In genomic region chr7:44066111-44066460, GRCh38 we compare ENCODE assay signal across 9 cellular contexts. TPM values are rescaled to one million over a fixed set of nuclear protein-coding genes. Genes with fewer than 3 reads are reported as not detected.
DNase-seq lines count a peak whose midpoint lies in the region; ATAC-seq and TF ChIP-seq lines count a peak whose summit lies in the region.
"Had no signal": no experiment of that assay in that cellular context is flagged by ENCODE, and none has a peak within 500 bp of the region (broad histone marks: within the 10 kb centered on the region; RNA-seq: fewer than 3 reads in every experiment).

No MANE protein-coding gene starts in this region.

- no peak overlapping the region for H3K4me2 ChIP-seq in DND-41 (ENCODE audit: insufficient read depth, low read length)
- peak overlapping the region; percentile 41 for H3K4me2 ChIP-seq in neuronal stem cell (ENCODE audit: insufficient read depth, low read length, poor library complexity, severe bottlenecking)

- no peak overlapping the region for H3K27ac ChIP-seq in DND-41 (ENCODE audit: low read length)
- H3K27ac ChIP-seq in coronary artery: peak overlapping the region in 1 of 2 donors; percentile 19
- peak overlapping the region; percentile 67 for H3K27ac ChIP-seq in neuronal stem cell (replicated peaks; ENCODE audit: low read length)

- H2BK12ac ChIP-seq in neuronal stem cell (ENCODE audit: low read length): no peak overlapping the region

- H2AK5ac ChIP-seq in neuronal stem cell (ENCODE audit: low read depth, low read length): no peak overlapping the region

- H3K9ac ChIP-seq in DND-41 (ENCODE audit: low read depth, low read length) (no peak overlapping the region), neuronal stem cell (ENCODE audit: low read depth, low read length, poor library complexity) (no peak overlapping the region)

- H2BK15ac ChIP-seq in neuronal stem cell (ENCODE audit: low read length): peak overlapping the region; percentile 0

- no peaks in the 10 kb centered on the region for H3K4me1 ChIP-seq in DND-41 (ENCODE audit: insufficient read depth, low read length)
- peaks cover 19 to 24% of the 10 kb centered on the region in 2 donors for H3K4me1 ChIP-seq in neuronal stem cell (ENCODE audit: control insufficient read depth in 2 of 2, insufficient read depth in 1 of 2, low read depth in 1 of 2, low read length in 2 of 2)

- ATAC-seq in DND-41 (ENCODE audit: insufficient read depth, low read depth): peak; percentile 4; the same call in 2 of the 3 replicates
- no peak for ATAC-seq in GM19455 (IDR thresholded peaks at IDR 0.05; ENCODE audit: unreplicated experiment)
- no peak for ATAC-seq in HG03565 (IDR thresholded peaks at IDR 0.05; ENCODE audit: unreplicated experiment)

- no peak overlapping the region for H3K23ac ChIP-seq in neuronal stem cell (ENCODE audit: low read depth, low read length, poor library complexity)

- peak overlapping the region; percentile 97 for H2BK5ac ChIP-seq in neuronal stem cell (ENCODE audit: low read length)

- H3K9me3 Mint-ChIP-seq in IgD-negative memory B cell: no peaks in the 10 kb centered on the region
- H3K9me3 Mint-ChIP-seq: immature natural killer cell had no signal

- peaks cover 6% of the 10 kb centered on the region for H4K20me1 ChIP-seq in DND-41 (ENCODE audit: insufficient read depth, low read length)

- H3K27me3 Mint-ChIP-seq in IgD-negative memory B cell: no peaks in the 10 kb centered on the region

- TF ChIP-seq CTCF in DND-41 (IDR thresholded peaks at IDR 0.05; ENCODE audit: borderline replicate concordance, extremely low read depth, low read length, poor library complexity, severe bottlenecking) (no peak), coronary artery (IDR thresholded peaks at IDR 0.05) (no peak)

- H3K36me3 Mint-ChIP-seq in IgD-negative memory B cell: peaks cover 1% of the 10 kb centered on the region

- H3K9me3 ChIP-seq in DND-41 (ENCODE audit: insufficient read depth, low read length, severe bottlenecking) (no peaks in the 10 kb centered on the region), neuronal stem cell (replicated peaks in 1 of 2; ENCODE audit: control insufficient read depth in 2 of 2, insufficient read depth in 1 of 2, low read depth in 1 of 2, low read length in 2 of 2) (no peaks in the 10 kb centered on the region)

- peak overlapping the region; percentile 55 for H3K18ac ChIP-seq in neuronal stem cell (ENCODE audit: low read length)

- H2AFZ ChIP-seq in DND-41 (ENCODE audit: low read depth, low read length) (no peak overlapping the region), neuronal stem cell (ENCODE audit: low read length) (peak overlapping the region; percentile 84)

- DNase-seq in DND-41: no peak
- DNase-seq in coronary artery (ENCODE audit: low spot score): peak; percentile 71
- DNase-seq in neuronal stem cell (ENCODE audit: low spot score): no peak
- DNase-seq in AG08396 (ENCODE audit: low spot score): no peak
- DNase-seq: activated naive CD4-positive, alpha-beta T cell treated with anti-CD3 and anti-CD28 coated beads, Interleukin-2, amount 50 U/mL, for 16 hours; immature natural killer cell had no signal

- no peak overlapping the region for H3K4ac ChIP-seq in neuronal stem cell (ENCODE audit: low read length)

- H3K36me3 ChIP-seq in DND-41 (ENCODE audit: insufficient read depth, low read length) (peaks cover 16% of the 10 kb centered on the region), neuronal stem cell (replicated peaks in 1 of 2; ENCODE audit: control insufficient read depth in 2 of 2, insufficient read depth in 2 of 2, low read length in 2 of 2) (peaks cover 6 to 18% of the 10 kb centered on the region in 2 donors)

- H4K8ac ChIP-seq in neuronal stem cell (ENCODE audit: low read depth, low read length): no peak overlapping the region

- WGBS in neuronal stem cell (ENCODE audit: extremely low coverage in 2 of 2, insufficient read length in 2 of 2, insufficient replicate concordance in 1 of 2), 2 donors: no CpG with 5 or more reads among the region's 6 CpGs

- H3K4me3 ChIP-seq in DND-41 (ENCODE audit: low read depth in 1 of 2, low read length in 2 of 2) (no peak overlapping the region), coronary artery (no peak overlapping the region), neuronal stem cell (ENCODE audit: low read length in 2 of 2) (no peak overlapping the region)

- H3K14ac ChIP-seq in neuronal stem cell (ENCODE audit: low read length): no peak overlapping the region

- peaks cover 18 to 43% (median 40%) of the 10 kb centered on the region in 3 donors for H3K4me1 Mint-ChIP-seq in IgD-negative memory B cell

- peaks cover 4% of the 10 kb centered on the region for H3K79me1 ChIP-seq in neuronal stem cell (ENCODE audit: low read depth, low read length)

- H3K27me3 ChIP-seq in DND-41 (ENCODE audit: insufficient read depth, low read length, poor library complexity): no peaks in the 10 kb centered on the region
- H3K27me3 ChIP-seq in neuronal stem cell (ENCODE audit: control insufficient read depth in 3 of 3, insufficient read depth in 3 of 3, low read depth in 1 of 3, low read length in 3 of 3): no peaks in the 10 kb centered on the region

- H3K79me2 ChIP-seq in DND-41 (ENCODE audit: insufficient read depth, low read length): no peaks in the 10 kb centered on the region

- H3K27ac Mint-ChIP-seq in IgD-negative memory B cell: peak overlapping the region; percentile 53 to 82 (median 79)

- H3K4me3 Mint-ChIP-seq in IgD-negative memory B cell: peak overlapping the region in 1 of 4 donors; percentile 63
- H3K4me3 Mint-ChIP-seq: immature natural killer cell had no signal

- no peak overlapping the region for H4K91ac ChIP-seq in neuronal stem cell (ENCODE audit: low read depth, low read length, poor library complexity)

- H2BK120ac ChIP-seq in neuronal stem cell (ENCODE audit: low read depth, low read length): no peak overlapping the region

RNA-seq across cellular contexts. Expression of gene PGAM2, which starts 0.7 kb away (rescaled TPM):
- not detected for polyA plus RNA-seq in IgD-negative memory B cell
- polyA plus RNA-seq in neuronal stem cell (2013, experiment 1 of 2): 17.7 TPM
- polyA plus RNA-seq in neuronal stem cell (2013, experiment 2 of 2): 17.9 TPM
- polyA plus RNA-seq: immature natural killer cell had no signal

RNA-seq across cellular contexts. Expression of gene POLM, which starts 16.2 kb away (rescaled TPM):
- polyA plus RNA-seq in IgD-negative memory B cell: 42.0 TPM
- 9.9 TPM for polyA plus RNA-seq in neuronal stem cell (2013, experiment 1 of 2)
- 8.9 TPM for polyA plus RNA-seq in neuronal stem cell (2013, experiment 2 of 2)

RNA-seq across cellular contexts. Expression of gene DBNL, which starts 21.6 kb away (rescaled TPM):
- 384 TPM for polyA plus RNA-seq in IgD-negative memory B cell
- 14.7 TPM for polyA plus RNA-seq in neuronal stem cell (2013, experiment 1 of 2)
- polyA plus RNA-seq in neuronal stem cell (2013, experiment 2 of 2): 14.7 TPM

RNA-seq across cellular contexts. Expression of gene AEBP1, which starts 38.1 kb away (rescaled TPM):
- 3.7 TPM for polyA plus RNA-seq in IgD-negative memory B cell
- 24.7 TPM for polyA plus RNA-seq in neuronal stem cell (2013, experiment 1 of 2)
- polyA plus RNA-seq in neuronal stem cell (2013, experiment 2 of 2): 25.4 TPM

RNA-seq across cellular contexts. Expression of gene POLD2, which starts 57.3 kb away (rescaled TPM):
- polyA plus RNA-seq in IgD-negative memory B cell: 88.5 TPM
- 157 TPM for polyA plus RNA-seq in neuronal stem cell (2013, experiment 1 of 2)
- 156 TPM for polyA plus RNA-seq in neuronal stem cell (2013, experiment 2 of 2)
